8 cellular contexts compared by ENCODE assay signal in the genomic region with DNA sequence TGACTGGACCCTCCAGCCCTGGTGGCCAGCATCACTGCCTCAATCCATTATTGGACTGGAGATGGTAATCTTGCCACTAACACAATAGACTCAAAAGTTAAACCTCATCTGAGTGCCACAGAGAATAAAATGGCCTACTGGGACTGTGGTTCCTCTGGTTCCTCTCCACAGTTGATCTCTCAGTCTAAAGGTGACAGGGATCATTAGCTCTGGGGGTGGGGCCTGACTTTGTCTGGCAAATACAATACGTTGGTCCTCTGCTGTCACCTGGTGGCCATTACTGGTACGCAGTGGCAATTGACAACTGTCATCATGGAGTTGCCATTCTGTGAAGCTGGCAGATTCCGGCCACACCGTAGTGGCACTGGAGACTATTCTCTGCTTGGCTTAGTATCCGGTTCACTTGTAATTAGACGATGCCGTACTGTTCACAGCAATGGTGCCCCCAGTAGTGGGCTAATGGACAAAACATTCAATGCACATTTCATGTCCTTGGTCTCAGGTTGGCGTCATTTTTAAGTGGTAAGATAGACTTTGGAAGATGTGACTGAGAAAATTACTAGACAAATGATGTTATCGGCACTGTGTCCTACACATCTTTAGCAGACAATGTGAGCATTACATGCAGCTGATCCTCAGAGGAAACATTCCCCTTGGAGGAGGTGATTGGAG. TPM values are rescaled to one million over a fixed set of nuclear protein-coding genes. Genes with fewer than 3 reads are reported as not detected.
DNase-seq lines count a peak whose midpoint lies in the region; ATAC-seq and TF ChIP-seq lines count a peak whose summit lies in the region.

No MANE protein-coding gene starts in this region.

- H3K4me3 Mint-ChIP-seq in activated B cell treated with CpG ODN at 0.5 μM for 24 hours, result no peak overlapping the region

- TF ChIP-seq CTCF in AG09319 (IDR thresholded peaks at IDR 0.05; ENCODE audit: low read depth, low read length) (peak; percentile 98), activated B cell treated with CpG ODN at 0.5 μM for 24 hours (IDR thresholded peaks at IDR 0.05) (no peak)

- peaks cover 9% of the 10 kb centered on the region for H3K9me3 Mint-ChIP-seq in activated B cell treated with CpG ODN at 0.5 μM for 24 hours

- H3K27ac ChIP-seq in caudate nucleus (ENCODE audit: low read depth, low read length), result no peak overlapping the region

- CTCF ChIA-PET in activated B cell treated with CpG ODN at 0.5 μM for 24 hours (lab: Charles Lee), result interaction anchor here (0.6 to 5.3 kb wide), 19 partner anchors 10 to 477 kb away, joined by 3 to 114 read pairs (median 4); no protein-coding TSS in a partner anchor

- POLR2A ChIA-PET in activated B cell treated with CpG ODN at 0.5 μM for 24 hours (lab: Charles Lee), result interaction anchor here (1.6 kb wide), 1 partner anchor 151 kb away, joined by 4 read pairs; no protein-coding TSS in a partner anchor

- DNase-seq in AG09319 (ENCODE audit: extremely low read depth, low read depth), result peak; percentile 14
- DNase-seq in NCI-H2171 treated with DMSO at 0.1 percent for 48 hours (lab: John Stamatoyannopoulos, UW), result peak; percentile 22
- DNase-seq in activated B cell treated with CpG ODN at 0.5 μM for 24 hours, result peak; percentile 56
- peak in 47 of 61 donors; percentile 1 to 68 (median 13) for DNase-seq in caudate nucleus (lab: John Stamatoyannopoulos, UW)
- peak; percentile 66 for DNase-seq in kidney glomerular epithelial cell (lab: John Stamatoyannopoulos, UW)
- DNase-seq in stimulated activated CD4-positive, alpha-beta T cell treated with anti-CD3 and anti-CD28 coated beads, Interleukin-4, amount 100 ng/mL, for 24 hours, result peak; percentile 87

- intact Hi-C loops in activated B cell treated with CpG ODN at 0.5 μM for 24 hours (cut with micrococcal nuclease), result loop anchor here (1.0 to 2.0 kb wide), 5 partner anchors 66 to 725 kb away; no protein-coding TSS in a partner anchor

- no peak overlapping the region for H3K27ac Mint-ChIP-seq in activated B cell treated with CpG ODN at 0.5 μM for 24 hours

- ATAC-seq in GM18907 (IDR thresholded peaks at IDR 0.05; ENCODE audit: unreplicated experiment) (peak; percentile 98), HG03103 (IDR thresholded peaks at IDR 0.05; ENCODE audit: low read depth, unreplicated experiment) (peak; percentile 96), activated B cell treated with CpG ODN at 0.5 μM for 24 hours (ENCODE audit: low read depth) (peak; percentile 100)

- peaks cover 5% of the 10 kb centered on the region for H3K4me1 Mint-ChIP-seq in activated B cell treated with CpG ODN at 0.5 μM for 24 hours

- H3K36me3 Mint-ChIP-seq in activated B cell treated with CpG ODN at 0.5 μM for 24 hours (ENCODE audit: low read depth), result peaks cover 2% of the 10 kb centered on the region

- H3K27me3 Mint-ChIP-seq in activated B cell treated with CpG ODN at 0.5 μM for 24 hours, result no peaks in the 10 kb centered on the region

RNA-seq across cellular contexts. Expression of a gene that starts 6.7 kb away (rescaled TPM):
- 0.20 and 0.39 TPM in 2 replicates for total RNA-seq in activated B cell treated with CpG ODN at 0.5 μM for 24 hours

RNA-seq across cellular contexts. Expression of a gene that starts 17.8 kb away (rescaled TPM):
- total RNA-seq in activated B cell treated with CpG ODN at 0.5 μM for 24 hours, result not detected in 2 replicates

Comparison
In these comparisons a context has a peak if more than half of its experiments do, and no peak if none do; other contexts are left out.
1. DNase-seq: peak in every context shown above with its lines; median percentile 87 in stimulated activated CD4-positive, alpha-beta T cell treated with anti-CD3 and anti-CD28 coated beads, Interleukin-4, amount 100 ng/mL, for 24 hours; 66 in kidney glomerular epithelial cell; 56 in activated B cell treated with CpG ODN at 0.5 μM for 24 hours; 22 in NCI-H2171 treated with DMSO at 0.1 percent for 48 hours; 14 in AG09319; 13 in caudate nucleus.